Comparison of ENCODE assay signal across 8 cellular contexts in genomic region chr2:54899576-54900200, GRCh38.
A peak's percentile ranks its signal among the peaks of the same experiment; 100 is the strongest.
DNase-seq lines count a peak whose midpoint lies in the region; ATAC-seq and TF ChIP-seq lines count a peak whose summit lies in the region.

No MANE protein-coding gene starts in this region.

- TF ChIP-seq POLR2A in NB4 (IDR thresholded peaks at IDR 0.05; ENCODE audit: extremely low read depth, insufficient read length), result no peak
- TF ChIP-seq POLR2A in body of pancreas (IDR thresholded peaks at IDR 0.05), result no peak

- H3K27me3 ChIP-seq in body of pancreas, result no peaks in the 10 kb centered on the region

- H3K4me1 ChIP-seq in body of pancreas, result peaks cover 2% of the 10 kb centered on the region

- DNase-seq in DMS153 treated with DMSO at 0.1 percent for 48 hours (lab: John Stamatoyannopoulos, UW; ENCODE audit: unreplicated experiment) (peak; percentile 2), DMS153 (lab: John Stamatoyannopoulos, UW) (no peak), NB4 (ENCODE audit: low read depth) (peak; percentile 65), body of pancreas (peak; percentile 27 to 61 (median 39)), kidney tubule cell (ENCODE audit: low spot score) (peak; percentile 64), epidermal melanocyte (ENCODE audit: insufficient read length, low spot score) (no peak)
- DNase-seq in activated CD4-positive, CD25-positive, alpha-beta regulatory T cell (lab: John Stamatoyannopoulos, UW), result no peak

- H3K4me3 ChIP-seq in NB4 (ENCODE audit: low read depth, low read length), result no peak overlapping the region
- H3K4me3 ChIP-seq in body of pancreas, result no peak overlapping the region

- ATAC-seq in body of pancreas (peak; percentile 79), HG03280 (IDR thresholded peaks at IDR 0.05; ENCODE audit: unreplicated experiment) (no peak)

- no peak overlapping the region for H3K27ac ChIP-seq in body of pancreas

- WGBS in body of pancreas, 2 donors, result 37 to 51% methylated on average over 5 of the region's 5 CpGs

- no peaks in the 10 kb centered on the region for H3K36me3 ChIP-seq in body of pancreas (replicated peaks in 1 of 2; ENCODE audit: insufficient read depth in 1 of 2, low read depth in 2 of 2)

- TF ChIP-seq CTCF in NB4 (IDR thresholded peaks at IDR 0.05; ENCODE audit: low read depth, low read length), result peak; percentile 70
- peak; percentile 32 to 82 (median 65) for TF ChIP-seq CTCF in body of pancreas (IDR thresholded peaks at IDR 0.05)

- intact Hi-C loops in body of pancreas (cut with DNase I), result loop anchor here (10.0 kb wide), 1 partner anchor 275 kb away; no protein-coding TSS in a partner anchor

- H3K9me3 ChIP-seq in body of pancreas, result no peaks in the 10 kb centered on the region

Comparison
In these comparisons a context has a peak if more than half of its experiments do, and no peak if none do; other contexts are left out.
1. DNase-seq: peak in DMS153 treated with DMSO at 0.1 percent for 48 hours (single experiment), NB4 (single experiment), body of pancreas (4 of 4) and kidney tubule cell (single experiment); none in DMS153 (single experiment), activated CD4-positive, CD25-positive, alpha-beta regulatory T cell (0 of 4) and epidermal melanocyte (single experiment).